In the genomic region with DNA sequence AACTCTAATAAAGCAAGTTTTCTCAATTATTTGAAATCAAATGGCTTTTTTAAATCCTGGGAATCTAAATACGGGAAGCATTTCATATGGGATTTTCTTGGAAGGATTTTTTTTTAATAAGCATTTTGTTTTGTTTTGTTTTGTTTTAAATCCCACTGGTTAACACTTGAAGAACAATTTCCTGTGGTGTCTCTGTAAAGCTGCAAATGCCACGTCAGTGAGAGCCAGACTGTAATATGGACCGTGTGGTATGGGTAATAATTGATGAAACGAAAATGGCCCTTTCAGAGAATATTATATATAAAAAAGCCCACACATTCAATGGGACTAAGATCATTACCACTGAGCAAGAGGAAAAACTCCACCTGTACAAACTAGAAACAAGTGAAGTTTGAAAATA, we compare ENCODE assay signal across 11 cellular contexts. TPM values are rescaled to one million over a fixed set of nuclear protein-coding genes. Genes with fewer than 3 reads are reported as not detected.
DNase-seq lines count a peak whose midpoint lies in the region; ATAC-seq, FAIRE-seq and TF ChIP-seq lines count a peak whose summit lies in the region.
"Had no signal": no experiment of that assay in that cellular context is flagged by ENCODE, and none has a peak within 500 bp of the region (broad histone marks: within the 10 kb centered on the region; RNA-seq: fewer than 3 reads in every experiment).

No MANE protein-coding gene starts in this region.

- TF ChIP-seq POLR2A in H54 (IDR thresholded peaks at IDR 0.05; ENCODE audit: low read depth, low read length) = no peak

- no peak overlapping the region for H3K27ac Mint-ChIP-seq in activated naive CD4-positive, alpha-beta T cell treated with anti-CD3 and anti-CD28 coated beads, Interleukin-2, amount 50 U/mL, for 24 hours
- H3K27ac Mint-ChIP-seq: activated CD4-positive, alpha-beta T cell treated with anti-CD3 and anti-CD28 coated beads for 36 hours had no signal

- ATAC-seq in HG02840 (IDR thresholded peaks at IDR 0.05; ENCODE audit: low FRiP score, unreplicated experiment) = peak; percentile 74

- no peaks in the 10 kb centered on the region for H3K36me3 Mint-ChIP-seq in activated naive CD4-positive, alpha-beta T cell treated with anti-CD3 and anti-CD28 coated beads, Interleukin-2, amount 50 U/mL, for 24 hours

- peaks cover 9% of the 10 kb centered on the region for H3K4me1 Mint-ChIP-seq in activated naive CD4-positive, alpha-beta T cell treated with anti-CD3 and anti-CD28 coated beads, Interleukin-2, amount 50 U/mL, for 24 hours

- no peak for DNase-seq in activated naive CD4-positive, alpha-beta T cell treated with anti-CD3 and anti-CD28 coated beads, Interleukin-2, amount 50 U/mL, for 16 hours
- DNase-seq in HT1080 (ENCODE audit: low read depth) = peak; percentile 25
- no peak for DNase-seq in H54 (ENCODE audit: insufficient read length, low spot score)
- no peak for DNase-seq in GOT3 (lab: John Stamatoyannopoulos, UW)
- DNase-seq in NCI-H1694 (lab: John Stamatoyannopoulos, UW) = no peak
- no peak for DNase-seq in activated CD4-positive, CD25-positive, alpha-beta regulatory T cell treated with anti-CD3 and anti-CD28 coated beads, Interleukin-2, amount 50 U/mL, for 72 hours
- DNase-seq: left cardiac atrium, uterus had no signal

- H3K9me3 Mint-ChIP-seq in activated naive CD4-positive, alpha-beta T cell treated with anti-CD3 and anti-CD28 coated beads, Interleukin-2, amount 50 U/mL, for 24 hours = no peaks in the 10 kb centered on the region

- FAIRE-seq in H54 (lab: Jason Lieb, UNC) = no peak

- H3K27me3 Mint-ChIP-seq in activated naive CD4-positive, alpha-beta T cell treated with anti-CD3 and anti-CD28 coated beads, Interleukin-2, amount 50 U/mL, for 24 hours = no peaks in the 10 kb centered on the region

- H3K4me3 Mint-ChIP-seq in activated naive CD4-positive, alpha-beta T cell treated with anti-CD3 and anti-CD28 coated beads, Interleukin-2, amount 50 U/mL, for 24 hours = peak overlapping the region; percentile 36
- H3K4me3 Mint-ChIP-seq: activated CD4-positive, alpha-beta T cell treated with anti-CD3 and anti-CD28 coated beads for 36 hours had no signal

RNA-seq across cellular contexts. Expression of gene MIR17HG, which starts 33.9 kb away (rescaled TPM):
- total RNA-seq in HT1080 (2014; rRNA removed; shearing (Covaris generic)) = 7.2 and 8.7 TPM in 2 replicates
- polyA plus RNA-seq in HT1080 (2015; cell fraction: cytosol; rRNA removed) = 2.1 and 2.7 TPM in 2 replicates
- 26.6 and 28.4 TPM in 2 replicates for polyA plus RNA-seq in HT1080 (2015; cell fraction: nucleus; rRNA removed)
